In the genomic region with DNA sequence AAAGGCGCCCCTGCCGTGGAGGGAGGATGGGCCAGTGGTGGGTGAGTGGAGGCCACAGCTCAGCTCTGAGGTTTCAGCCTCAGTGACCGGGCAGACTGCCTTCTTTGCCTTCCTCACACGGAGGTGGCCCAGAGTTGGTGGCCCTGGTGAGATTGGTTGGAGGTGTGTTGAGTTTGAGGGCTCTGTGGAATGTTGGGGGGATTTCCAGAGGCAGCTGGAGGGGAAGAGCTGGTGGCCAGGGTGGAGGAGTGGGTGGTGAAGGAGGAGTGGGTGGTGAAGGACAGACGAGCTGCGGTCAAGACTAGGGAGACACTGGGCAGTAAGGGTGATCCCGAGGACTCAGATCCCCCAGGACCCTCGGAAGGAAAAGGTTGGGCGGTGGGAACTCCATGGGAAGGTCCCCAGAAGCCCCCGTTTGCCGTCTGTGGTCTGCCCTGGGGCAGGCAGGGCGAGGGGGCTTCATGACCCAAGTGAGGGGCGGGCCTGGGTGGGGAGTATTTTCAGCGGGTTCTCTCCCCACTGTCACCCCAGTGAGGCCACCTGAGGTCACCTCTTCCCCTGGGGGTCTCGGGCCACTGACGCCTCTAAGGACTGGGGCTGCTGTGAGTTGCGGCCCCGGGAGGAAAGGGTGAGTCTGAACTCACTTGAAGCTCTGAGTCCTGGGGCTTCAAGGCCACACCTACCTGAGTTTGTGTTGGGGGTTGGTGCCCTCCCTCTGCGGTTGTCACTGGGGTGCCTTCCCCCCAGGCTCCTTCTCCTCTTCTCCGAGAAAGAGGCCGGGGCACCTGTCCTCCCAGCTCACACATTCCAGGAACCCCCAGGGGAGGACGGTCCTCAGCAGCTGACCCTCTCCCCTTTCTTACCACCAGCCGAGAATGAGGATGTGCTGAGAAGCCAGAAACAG, we compare ENCODE assay signal across 9 cellular contexts. TPM values are rescaled to one million over a fixed set of nuclear protein-coding genes. Genes with fewer than 3 reads are reported as not detected.
DNase-seq lines count a peak whose midpoint lies in the region; ATAC-seq and TF ChIP-seq lines count a peak whose summit lies in the region.
"Had no signal": no experiment of that assay in that cellular context is flagged by ENCODE, and none has a peak within 500 bp of the region (broad histone marks: within the 10 kb centered on the region; RNA-seq: fewer than 3 reads in every experiment).

No MANE protein-coding gene starts in this region.

- H3K4me3 Mint-ChIP-seq in CD4-positive, CD25-positive, alpha-beta regulatory T cell: peak overlapping the region; percentile 92 to 98 (median 95)
- H3K4me3 Mint-ChIP-seq in activated T-cell treated with anti-CD3 and anti-CD28 coated beads, Interleukin-2, amount 50 U/mL, for 24 hours: peak overlapping the region; percentile 89
- H3K4me3 Mint-ChIP-seq in neural progenitor cell: no peak overlapping the region

- no peaks in the 10 kb centered on the region for H3K79me2 ChIP-seq in neural progenitor cell (ENCODE audit: low read depth)

- no peak overlapping the region for H3K9ac ChIP-seq in neural progenitor cell

- H3K27me3 Mint-ChIP-seq in CD4-positive, CD25-positive, alpha-beta regulatory T cell: peaks cover 12% of the 10 kb centered on the region
- H3K27me3 Mint-ChIP-seq in activated T-cell treated with anti-CD3 and anti-CD28 coated beads, Interleukin-2, amount 50 U/mL, for 24 hours: no peaks in the 10 kb centered on the region
- peaks cover 3% of the 10 kb centered on the region for H3K27me3 Mint-ChIP-seq in neural progenitor cell (ENCODE audit: insufficient read depth, low read depth)

- ATAC-seq in CD4-positive, CD25-positive, alpha-beta regulatory T cell (ENCODE audit: low read depth in 2 of 2): peak; percentile 56
- ATAC-seq in HG03460 (IDR thresholded peaks at IDR 0.05; ENCODE audit: unreplicated experiment) (no peak), HG03520 (IDR thresholded peaks at IDR 0.05; ENCODE audit: unreplicated experiment) (no peak)

- peaks cover 7% of the 10 kb centered on the region for H3K36me3 ChIP-seq in CD4-positive, CD25-positive, alpha-beta regulatory T cell (ENCODE audit: control insufficient read depth, insufficient read depth, low read length)
- H3K36me3 ChIP-seq in neural progenitor cell: no peaks in the 10 kb centered on the region

- H3K4me1 Mint-ChIP-seq in CD4-positive, CD25-positive, alpha-beta regulatory T cell: peaks cover 10 to 71% (median 40%) of the 10 kb centered on the region in 4 donors
- peaks cover 67% of the 10 kb centered on the region for H3K4me1 Mint-ChIP-seq in activated T-cell treated with anti-CD3 and anti-CD28 coated beads, Interleukin-2, amount 50 U/mL, for 24 hours (ENCODE audit: low read depth)
- peaks cover 8% of the 10 kb centered on the region for H3K4me1 Mint-ChIP-seq in neural progenitor cell

- H4K20me1 ChIP-seq in neural progenitor cell (ENCODE audit: low read depth): no peaks in the 10 kb centered on the region

- no peaks in the 10 kb centered on the region for H3F3A ChIP-seq in neural progenitor cell (ENCODE audit: low read depth)

- H3K9me3 ChIP-seq in CD4-positive, CD25-positive, alpha-beta regulatory T cell (ENCODE audit: control insufficient read depth in 2 of 2, low read length in 2 of 2): no peaks in the 10 kb centered on the region
- no peaks in the 10 kb centered on the region for H3K9me3 ChIP-seq in neural progenitor cell (ENCODE audit: low read depth)

- peak overlapping the region; percentile 94 to 99 (median 96) for H3K27ac Mint-ChIP-seq in CD4-positive, CD25-positive, alpha-beta regulatory T cell
- H3K27ac Mint-ChIP-seq in activated T-cell treated with anti-CD3 and anti-CD28 coated beads, Interleukin-2, amount 50 U/mL, for 24 hours: peak overlapping the region; percentile 96
- H3K27ac Mint-ChIP-seq in neural progenitor cell: peak overlapping the region; percentile 33

- peak; percentile 54 to 94 (median 72) for DNase-seq in CD4-positive, CD25-positive, alpha-beta regulatory T cell
- DNase-seq in MV-4-11 (lab: John Stamatoyannopoulos, UW) (peak; percentile 17), neural progenitor cell (ENCODE audit: low spot score) (no peak), cerebellar cortex (ENCODE audit: low spot score) (no peak), DMS153 treated with DMSO at 0.1 percent for 48 hours (lab: John Stamatoyannopoulos, UW; ENCODE audit: unreplicated experiment) (no peak)
- DNase-seq in activated T-cell treated with anti-CD3 and anti-CD28 coated beads, Interleukin-2, amount 50 U/mL, for 24 hours: peak; percentile 79
- DNase-seq: dorsolateral prefrontal cortex had no signal

- no peaks in the 10 kb centered on the region for H3K27me3 ChIP-seq in CD4-positive, CD25-positive, alpha-beta regulatory T cell (ENCODE audit: control insufficient read depth, insufficient read depth, low read length)
- peaks cover 22% of the 10 kb centered on the region for H3K27me3 ChIP-seq in neural progenitor cell
- H3K27me3 ChIP-seq: dorsolateral prefrontal cortex had no signal

- H3K9me3 Mint-ChIP-seq in CD4-positive, CD25-positive, alpha-beta regulatory T cell: no peaks in the 10 kb centered on the region
- H3K9me3 Mint-ChIP-seq in activated T-cell treated with anti-CD3 and anti-CD28 coated beads, Interleukin-2, amount 50 U/mL, for 24 hours: no peaks in the 10 kb centered on the region
- no peaks in the 10 kb centered on the region for H3K9me3 Mint-ChIP-seq in neural progenitor cell

- no peak for TF ChIP-seq CTCF in neural progenitor cell (IDR thresholded peaks at IDR 0.05)

- peaks cover 61% of the 10 kb centered on the region for H3K4me1 ChIP-seq in CD4-positive, CD25-positive, alpha-beta regulatory T cell (ENCODE audit: control insufficient read depth, insufficient read depth, low read length, poor library complexity, severe bottlenecking)
- no peaks in the 10 kb centered on the region for H3K4me1 ChIP-seq in neural progenitor cell

- no peak overlapping the region for H2AFZ ChIP-seq in neural progenitor cell (replicated peaks)

- no peak overlapping the region for H3K4me2 ChIP-seq in neural progenitor cell

- peak overlapping the region; percentile 82 for H3K27ac ChIP-seq in CD4-positive, CD25-positive, alpha-beta regulatory T cell (ENCODE audit: insufficient read depth, low read length, poor library complexity, severe bottlenecking)
- no peak overlapping the region for H3K27ac ChIP-seq in neural progenitor cell

- peak overlapping the region; percentile 92 for H3K4me3 ChIP-seq in CD4-positive, CD25-positive, alpha-beta regulatory T cell (ENCODE audit: low read depth, low read length)
- no peak overlapping the region for H3K4me3 ChIP-seq in neural progenitor cell
- H3K4me3 ChIP-seq: dorsolateral prefrontal cortex had no signal

- peaks cover 13% of the 10 kb centered on the region for H3K36me3 Mint-ChIP-seq in CD4-positive, CD25-positive, alpha-beta regulatory T cell
- peaks cover 41% of the 10 kb centered on the region for H3K36me3 Mint-ChIP-seq in activated T-cell treated with anti-CD3 and anti-CD28 coated beads, Interleukin-2, amount 50 U/mL, for 24 hours (ENCODE audit: low read depth)
- no peaks in the 10 kb centered on the region for H3K36me3 Mint-ChIP-seq in neural progenitor cell

RNA-seq across cellular contexts. Expression of gene PIK3CD, which starts 22.7 kb away (rescaled TPM):
- total RNA-seq in CD4-positive, CD25-positive, alpha-beta regulatory T cell: 187 TPM
- polyA plus RNA-seq in CD4-positive, CD25-positive, alpha-beta regulatory T cell: 10 to 100 TPM; 47.3 to 63.2 (median 52.5) TPM
- 5.0 and 8.8 TPM in 2 replicates for total RNA-seq in neural progenitor cell (ENCODE audit: low replicate concordance)

RNA-seq across cellular contexts. Expression of gene TMEM201, which starts 40.1 kb away (rescaled TPM):
- total RNA-seq in CD4-positive, CD25-positive, alpha-beta regulatory T cell: 12.1 TPM
- polyA plus RNA-seq in CD4-positive, CD25-positive, alpha-beta regulatory T cell: 1 to 10 TPM; 1.1 to 1.6 (median 1.4) TPM
- total RNA-seq in neural progenitor cell (ENCODE audit: low replicate concordance): 1.9 and 7.3 TPM in 2 replicates

Comparison
In these comparisons a context has a peak if more than half of its experiments do, and no peak if none do; other contexts are left out.
1. ATAC-seq: peak in CD4-positive, CD25-positive, alpha-beta regulatory T cell (2 of 2); none in HG03460 (single experiment) and HG03520 (single experiment).
2. DNase-seq: peak in CD4-positive, CD25-positive, alpha-beta regulatory T cell (3 of 3), MV-4-11 (single experiment) and activated T-cell treated with anti-CD3 and anti-CD28 coated beads, Interleukin-2, amount 50 U/mL, for 24 hours (single experiment); none in neural progenitor cell (single experiment), cerebellar cortex (single experiment) and DMS153 treated with DMSO at 0.1 percent for 48 hours (single experiment).
3. H3K27ac Mint-ChIP-seq: peak in every context shown above with its lines; median percentile 96 in CD4-positive, CD25-positive, alpha-beta regulatory T cell; 96 in activated T-cell treated with anti-CD3 and anti-CD28 coated beads, Interleukin-2, amount 50 U/mL, for 24 hours; 33 in neural progenitor cell.
4. RNA of gene PIK3CD, which starts 22.7 kb away (total RNA-seq): 187 TPM in CD4-positive, CD25-positive, alpha-beta regulatory T cell (single experiment); 5.0 to 8.8 TPM in neural progenitor cell; every median in the first group is over 10 times any median in the second.